Comparison of ENCODE assay signal across 9 cellular contexts in the genomic region with DNA sequence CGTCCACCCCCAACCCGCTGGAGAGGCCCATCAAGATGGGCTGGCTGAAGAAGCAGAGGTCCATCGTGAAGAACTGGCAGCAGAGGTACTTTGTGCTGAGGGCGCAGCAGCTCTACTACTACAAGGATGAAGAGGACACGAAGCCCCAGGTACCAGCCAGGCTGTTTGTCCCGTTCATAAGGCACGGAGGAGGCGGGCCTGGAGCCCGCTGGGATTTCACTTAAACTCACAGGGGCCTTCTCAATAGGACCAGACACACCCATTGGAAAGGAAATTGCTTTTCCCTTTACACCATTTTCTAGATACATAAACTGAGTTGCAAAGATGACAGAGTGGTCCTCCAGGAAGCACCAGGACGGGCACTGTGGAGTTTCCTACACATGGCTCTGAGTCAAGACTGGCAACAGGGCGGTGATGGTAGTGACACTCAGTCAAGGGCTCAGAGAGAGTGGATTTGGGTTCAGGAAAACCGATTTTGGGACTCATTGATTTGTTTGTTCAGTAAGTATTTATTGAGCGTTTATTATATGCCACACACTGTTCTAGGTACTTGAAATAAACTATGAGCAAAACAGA. TPM values are rescaled to one million over a fixed set of nuclear protein-coding genes. Genes with fewer than 3 reads are reported as not detected.
DNase-seq lines count a peak whose midpoint lies in the region; ATAC-seq and TF ChIP-seq lines count a peak whose summit lies in the region.
"Had no signal": no experiment of that assay in that cellular context is flagged by ENCODE, and none has a peak within 500 bp of the region (broad histone marks: within the 10 kb centered on the region; RNA-seq: fewer than 3 reads in every experiment).

No MANE protein-coding gene starts in this region.

- H3K27ac ChIP-seq in right lobe of liver (peak overlapping the region; percentile 56 to 79 (median 71)), thyroid gland (peak overlapping the region; percentile 26 to 77 (median 63))
- H3K27ac ChIP-seq: cardiac muscle cell had no signal

- H3K27ac Mint-ChIP-seq in activated CD4-positive, alpha-beta T cell treated with anti-CD3 and anti-CD28 coated beads, Interleukin-2, amount 10 ng/mL, durations not matched to agents 24 days and 14 days, result peak overlapping the region; percentile 96
- H3K27ac Mint-ChIP-seq in activated naive CD8-positive, alpha-beta T cell treated with anti-CD3 and anti-CD28 coated beads, Interleukin-2, amount 50 U/mL, for 24 hours, result peak overlapping the region; percentile 96

- no peaks in the 10 kb centered on the region for H3K27me3 Mint-ChIP-seq in activated CD4-positive, alpha-beta T cell treated with anti-CD3 and anti-CD28 coated beads, Interleukin-2, amount 10 ng/mL, durations not matched to agents 24 days and 14 days
- H3K27me3 Mint-ChIP-seq in activated naive CD8-positive, alpha-beta T cell treated with anti-CD3 and anti-CD28 coated beads, Interleukin-2, amount 50 U/mL, for 24 hours, result no peaks in the 10 kb centered on the region

- H3K9me3 ChIP-seq in right lobe of liver, result no peaks in the 10 kb centered on the region
- H3K9me3 ChIP-seq in thyroid gland, result no peaks in the 10 kb centered on the region

- no peaks in the 10 kb centered on the region for H3K9me3 Mint-ChIP-seq in activated CD4-positive, alpha-beta T cell treated with anti-CD3 and anti-CD28 coated beads, Interleukin-2, amount 10 ng/mL, durations not matched to agents 24 days and 14 days
- no peaks in the 10 kb centered on the region for H3K9me3 Mint-ChIP-seq in activated naive CD8-positive, alpha-beta T cell treated with anti-CD3 and anti-CD28 coated beads, Interleukin-2, amount 50 U/mL, for 24 hours

- peaks cover 53% of the 10 kb centered on the region for H3K36me3 Mint-ChIP-seq in activated CD4-positive, alpha-beta T cell treated with anti-CD3 and anti-CD28 coated beads, Interleukin-2, amount 10 ng/mL, durations not matched to agents 24 days and 14 days (ENCODE audit: low read depth)
- H3K36me3 Mint-ChIP-seq in activated naive CD8-positive, alpha-beta T cell treated with anti-CD3 and anti-CD28 coated beads, Interleukin-2, amount 50 U/mL, for 24 hours (ENCODE audit: low read depth), result peaks cover 49% of the 10 kb centered on the region

- intact Hi-C loops in activated CD4-positive, alpha-beta T cell treated with anti-CD3 and anti-CD28 coated beads, Interleukin-2, amount 10 ng/mL, durations not matched to agents 24 days and 14 days (cut with micrococcal nuclease), result loop anchor here (2.0 kb wide), 1 partner anchor 21 kb away; no protein-coding TSS in a partner anchor
- intact Hi-C loops in right lobe of liver (cut with DNase I) (no loop called here), thyroid gland (cut with DNase I) (loop anchor here (5.0 kb wide), 1 partner anchor 52 kb away; no protein-coding TSS in a partner anchor)

- peaks cover 0 to 8% (median 0%) of the 10 kb centered on the region in 4 donors for H3K4me1 ChIP-seq in right lobe of liver
- peaks cover 10 to 20% of the 10 kb centered on the region in 2 donors for H3K4me1 ChIP-seq in thyroid gland

- H3K27me3 ChIP-seq in right lobe of liver (no peaks in the 10 kb centered on the region), thyroid gland (no peaks in the 10 kb centered on the region)
- H3K27me3 ChIP-seq: cardiac muscle cell had no signal

- H3K36me3 ChIP-seq in right lobe of liver, result no peaks in the 10 kb centered on the region
- no peaks in the 10 kb centered on the region for H3K36me3 ChIP-seq in thyroid gland
- H3K36me3 ChIP-seq: cardiac muscle cell had no signal

- peaks cover 78% of the 10 kb centered on the region for H3K4me1 Mint-ChIP-seq in activated CD4-positive, alpha-beta T cell treated with anti-CD3 and anti-CD28 coated beads, Interleukin-2, amount 10 ng/mL, durations not matched to agents 24 days and 14 days
- H3K4me1 Mint-ChIP-seq in activated naive CD8-positive, alpha-beta T cell treated with anti-CD3 and anti-CD28 coated beads, Interleukin-2, amount 50 U/mL, for 24 hours, result peaks cover 87% of the 10 kb centered on the region

- WGBS in right lobe of liver (ENCODE audit: insufficient coverage, low coverage, low lambda C conversion rate, missing lambda C conversion rate), result 37% methylated on average over 11 of the region's 13 CpGs
- 64 to 80% methylated on average over 13 of the region's 13 CpGs for WGBS in thyroid gland, 2 donors

- TF ChIP-seq POLR2A in right lobe of liver (IDR thresholded peaks at IDR 0.05) (no peak), thyroid gland (IDR thresholded peaks at IDR 0.05) (no peak)

- DNase-seq in activated CD4-positive, alpha-beta T cell treated with anti-CD3 and anti-CD28 coated beads, Interleukin-2, amount 10 ng/mL, durations not matched to agents 24 days and 14 days, result peak; percentile 56
- no peak for DNase-seq in activated CD4-positive, alpha-beta T cell treated with anti-CD3 and anti-CD28 coated beads, Interleukin-2, amount 50 U/mL, for 48 hours
- DNase-seq in activated naive CD8-positive, alpha-beta T cell treated with anti-CD3 and anti-CD28 coated beads, Interleukin-2, amount 50 U/mL, for 24 hours, result no peak
- DNase-seq in right lobe of liver (no peak), thyroid gland (no peak), NOMO-1 (lab: John Stamatoyannopoulos, UW; ENCODE audit: unreplicated experiment in 2 of 2) (no peak), middle frontal gyrus (ENCODE audit: extremely low spot score, low spot score) (no peak)

- ATAC-seq in activated naive CD8-positive, alpha-beta T cell treated with anti-CD3 and anti-CD28 coated beads, Interleukin-2, amount 50 U/mL, for 24 hours, result no peak
- ATAC-seq in right lobe of liver (no peak), HG03571 (IDR thresholded peaks at IDR 0.05; ENCODE audit: unreplicated experiment) (no peak)

- H3K4me3 Mint-ChIP-seq in activated CD4-positive, alpha-beta T cell treated with anti-CD3 and anti-CD28 coated beads, Interleukin-2, amount 10 ng/mL, durations not matched to agents 24 days and 14 days, result peak overlapping the region; percentile 88
- H3K4me3 Mint-ChIP-seq in activated naive CD8-positive, alpha-beta T cell treated with anti-CD3 and anti-CD28 coated beads, Interleukin-2, amount 50 U/mL, for 24 hours, result peak overlapping the region; percentile 76

- H3K4me3 ChIP-seq in right lobe of liver, result peak overlapping the region; percentile 21 to 39 (median 31)
- peak overlapping the region in 1 of 3 donors; percentile 7 for H3K4me3 ChIP-seq in thyroid gland (replicated peaks in 1 of 3)
- H3K4me3 ChIP-seq: cardiac muscle cell had no signal

- TF ChIP-seq CTCF in right lobe of liver (IDR thresholded peaks at IDR 0.05), result no peak
- TF ChIP-seq CTCF in thyroid gland (IDR thresholded peaks at IDR 0.05), result no peak

RNA-seq across cellular contexts. Expression of a gene that starts 40.7 kb away (rescaled TPM):
- total RNA-seq in activated CD4-positive, alpha-beta T cell treated with anti-CD3 and anti-CD28 coated beads, Interleukin-2, amount 10 ng/mL, durations not matched to agents 24 days and 14 days, result 37.8 and 42.2 TPM in 2 replicates
- 1 to 10 TPM; 3.3 to 9.8 (median 5.0) TPM for total RNA-seq in right lobe of liver
- 10 to 100 TPM in 1 of 4 donors, 1 to 10 TPM in 3; 4.0 to 11.7 (median 6.9) TPM for total RNA-seq in thyroid gland

Comparison
In these comparisons a context has a peak if more than half of its experiments do, and no peak if none do; other contexts are left out.
1. intact Hi-C loops: an anchor here in activated CD4-positive, alpha-beta T cell treated with anti-CD3 and anti-CD28 coated beads, Interleukin-2, amount 10 ng/mL, durations not matched to agents 24 days and 14 days (2.0 kb wide) and thyroid gland (5.0 kb wide); none called in right lobe of liver.